In the genomic region with DNA sequence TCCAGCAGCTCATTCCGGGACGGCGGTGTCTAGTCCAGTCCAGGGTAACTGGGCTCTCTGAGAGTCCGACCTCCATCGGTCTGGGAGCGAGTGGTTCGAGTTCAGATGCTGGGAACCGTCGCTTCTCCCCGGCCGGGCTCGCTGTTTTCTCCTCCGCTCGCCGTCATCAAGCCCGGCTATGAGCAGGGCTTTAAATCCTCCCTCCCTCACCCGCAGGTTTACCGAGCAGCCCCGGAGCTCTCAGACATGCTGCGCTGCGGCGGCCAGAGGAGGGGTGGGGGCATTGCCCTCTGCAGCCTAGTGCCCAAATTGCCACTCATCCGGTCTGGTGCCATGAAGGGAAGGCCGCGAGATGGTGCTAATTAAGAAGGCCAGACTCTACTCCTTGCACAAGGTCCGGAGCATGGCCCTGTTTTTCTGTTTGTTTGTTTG, we compare ENCODE assay signal across 10 cellular contexts. TPM values are rescaled to one million over a fixed set of nuclear protein-coding genes. Genes with fewer than 3 reads are reported as not detected.
A peak's percentile ranks its signal among the peaks of the same experiment; 100 is the strongest.
DNase-seq lines count a peak whose midpoint lies in the region; ATAC-seq lines count a peak whose summit lies in the region.
"Had no signal": no experiment of that assay in that cellular context is flagged by ENCODE, and none has a peak within 500 bp of the region (broad histone marks: within the 10 kb centered on the region; RNA-seq: fewer than 3 reads in every experiment).

No MANE protein-coding gene starts in this region.

- H3K4me1 ChIP-seq in right cardiac atrium (ENCODE audit: control insufficient read depth, insufficient read depth, low read length) = peaks cover 3% of the 10 kb centered on the region

- H3K4me3 ChIP-seq in right cardiac atrium (ENCODE audit: low read length) = peak overlapping the region; percentile 4

- peaks cover 0 to 13% (median 2%) of the 10 kb centered on the region in 3 donors for H3K9me3 Mint-ChIP-seq in IgD-negative memory B cell
- H3K9me3 Mint-ChIP-seq in stimulated activated naive CD8-positive, alpha-beta T cell treated with anti-CD3 and anti-CD28 coated beads, Interleukin-15, amount 100 ng/mL, for 72 hours = peaks cover 0 to 5% of the 10 kb centered on the region in 2 donors

- H3K27me3 Mint-ChIP-seq in IgD-negative memory B cell = peaks cover 87% of the 10 kb centered on the region
- H3K27me3 Mint-ChIP-seq in stimulated activated naive CD8-positive, alpha-beta T cell treated with anti-CD3 and anti-CD28 coated beads, Interleukin-15, amount 100 ng/mL, for 72 hours = peaks cover 100% of the 10 kb centered on the region

- peak overlapping the region in 2 of 3 donors; percentile 63 to 82 for H3K27ac Mint-ChIP-seq in IgD-negative memory B cell
- H3K27ac Mint-ChIP-seq in stimulated activated naive CD8-positive, alpha-beta T cell treated with anti-CD3 and anti-CD28 coated beads, Interleukin-15, amount 100 ng/mL, for 72 hours = no peak overlapping the region
- H3K27ac Mint-ChIP-seq: activated CD8-positive, alpha-beta T cell treated with anti-CD3 and anti-CD28 coated beads, Interleukin-2, amount 10 ng/mL, durations not matched to agents 7 days and 5 days had no signal

- H3K36me3 Mint-ChIP-seq in IgD-negative memory B cell = peaks cover 1% of the 10 kb centered on the region

- peaks cover 20 to 43% (median 32%) of the 10 kb centered on the region in 3 donors for H3K4me1 Mint-ChIP-seq in IgD-negative memory B cell
- peaks cover 45% of the 10 kb centered on the region for H3K4me1 Mint-ChIP-seq in stimulated activated naive CD8-positive, alpha-beta T cell treated with anti-CD3 and anti-CD28 coated beads, Interleukin-15, amount 100 ng/mL, for 72 hours

- no peaks in the 10 kb centered on the region for H3K27me3 ChIP-seq in right cardiac atrium (ENCODE audit: control insufficient read depth, insufficient read depth)

- 31% methylated on average over 26 of the region's 26 CpGs for WGBS in right cardiac atrium

- peak overlapping the region; percentile 52 to 95 (median 82) for H3K4me3 Mint-ChIP-seq in IgD-negative memory B cell
- H3K4me3 Mint-ChIP-seq in stimulated activated naive CD8-positive, alpha-beta T cell treated with anti-CD3 and anti-CD28 coated beads, Interleukin-15, amount 100 ng/mL, for 72 hours = peak overlapping the region; percentile 55 to 75
- H3K4me3 Mint-ChIP-seq: activated CD8-positive, alpha-beta T cell treated with anti-CD3 and anti-CD28 coated beads, Interleukin-2, amount 10 ng/mL, durations not matched to agents 7 days and 5 days had no signal

- no peaks in the 10 kb centered on the region for H3K9me3 ChIP-seq in right cardiac atrium (ENCODE audit: control insufficient read depth, low read length)

- ATAC-seq in GM21515 (IDR thresholded peaks at IDR 0.05; ENCODE audit: unreplicated experiment) = peak; percentile 17
- ATAC-seq in right cardiac atrium = peak; percentile 44 to 49
- no peak for ATAC-seq in stimulated activated naive CD8-positive, alpha-beta T cell treated with anti-CD3 and anti-CD28 coated beads, Interleukin-15, amount 100 ng/mL, for 72 hours
- no peak for ATAC-seq in HG03135 (IDR thresholded peaks at IDR 0.05; ENCODE audit: unreplicated experiment)
- ATAC-seq: activated CD8-positive, alpha-beta T cell treated with anti-CD3 and anti-CD28 coated beads, Interleukin-2, amount 10 ng/mL, durations not matched to agents 7 days and 5 days had no signal

- peak overlapping the region; percentile 40 for H3K27ac ChIP-seq in right cardiac atrium (ENCODE audit: low read length)

- DNase-seq in right cardiac atrium = peak in 2 of 3 donors; percentile 70 to 71
- peak in 1 of 2 donors; percentile 15 for DNase-seq in stimulated activated naive CD8-positive, alpha-beta T cell treated with anti-CD3 and anti-CD28 coated beads, Interleukin-15, amount 100 ng/mL, for 72 hours
- no peak for DNase-seq in NCI-H1436 (lab: John Stamatoyannopoulos, UW)
- DNase-seq in DMS114 treated with DMSO at 0.1 percent for 48 hours (lab: John Stamatoyannopoulos, UW; ENCODE audit: unreplicated experiment) = no peak
- DNase-seq in GM03348 (ENCODE audit: low spot score) = no peak
- DNase-seq: activated CD8-positive, alpha-beta T cell treated with anti-CD3 and anti-CD28 coated beads, Interleukin-2, amount 10 ng/mL, durations not matched to agents 7 days and 5 days; NCI-H2081 had no signal

- intact Hi-C loops in right cardiac atrium (cut with DNase I) = loop anchor here in 2 of 4 donors (5.0 to 10.0 kb wide), 6 partner anchors 238 to 651 kb away; no protein-coding TSS in a partner anchor

RNA-seq across cellular contexts. Expression of a gene that starts 23.2 kb away (rescaled TPM):
- not detected for polyA plus RNA-seq in IgD-negative memory B cell
- 100 to 1,000 TPM in 3 of 4 donors, 10 to 100 TPM in 1; 69.3 to 154 (median 136) TPM for total RNA-seq in right cardiac atrium
- 115 TPM for polyA plus RNA-seq in right cardiac atrium
- total RNA-seq: activated CD8-positive, alpha-beta T cell treated with anti-CD3 and anti-CD28 coated beads, Interleukin-2, amount 10 ng/mL, durations not matched to agents 7 days and 5 days had no signal

Comparison
In these comparisons a context has a peak if more than half of its experiments do, and no peak if none do; other contexts are left out.
1. ATAC-seq: peak in GM21515 (single experiment) and right cardiac atrium (2 of 2); none in stimulated activated naive CD8-positive, alpha-beta T cell treated with anti-CD3 and anti-CD28 coated beads, Interleukin-15, amount 100 ng/mL, for 72 hours (single experiment) and HG03135 (single experiment).
2. H3K27ac Mint-ChIP-seq: peak in IgD-negative memory B cell (2 of 3); none in stimulated activated naive CD8-positive, alpha-beta T cell treated with anti-CD3 and anti-CD28 coated beads, Interleukin-15, amount 100 ng/mL, for 72 hours (0 of 2).
3. DNase-seq: peak in right cardiac atrium (2 of 3); none in NCI-H1436 (single experiment), DMS114 treated with DMSO at 0.1 percent for 48 hours (single experiment) and GM03348 (single experiment).
4. RNA of a gene that starts 23.2 kb away (polyA plus RNA-seq): 115 TPM in right cardiac atrium (single experiment); not detected in IgD-negative memory B cell (single experiment); every median in the first group is over 100 times any median in the second.